In genomic region chr2:69159988-69160387, GRCh38 we compare ENCODE assay signal across 1 cellular context.
TF ChIP-seq lines count a peak whose summit lies in the region.

No MANE protein-coding gene starts in this region.

TF ChIP-seq in IMR-90, 13 proteins besides CTCF, POLR2A, EP300 and RAD21 (continued from another document):
- TF ChIP-seq ELK1 (IDR thresholded peaks at IDR 0.05; ENCODE audit: borderline replicate concordance, low read depth, low read length) (no peak), RFX5 (IDR thresholded peaks at IDR 0.05; ENCODE audit: low read depth, low read length) (no peak)
